Comparison of ENCODE assay signal across 8 cellular contexts in genomic region chr12:115341442-115341841, GRCh38.
DNase-seq lines count a peak whose midpoint lies in the region; TF ChIP-seq lines count a peak whose summit lies in the region.

No MANE protein-coding gene starts in this region.

- peak overlapping the region in 2 of 4 donors; percentile 14 to 51 for H3K27ac ChIP-seq in Peyer's patch

- H3K9me3 ChIP-seq in Peyer's patch = no peaks in the 10 kb centered on the region

- TF ChIP-seq POLR2A in Peyer's patch (IDR thresholded peaks at IDR 0.05) = no peak

- H3K27me3 ChIP-seq in Peyer's patch = no peaks in the 10 kb centered on the region

- H3K36me3 ChIP-seq in Peyer's patch = no peaks in the 10 kb centered on the region

- H3K4me1 ChIP-seq in Peyer's patch = no peaks in the 10 kb centered on the region

- H3K4me3 ChIP-seq in Peyer's patch = no peak overlapping the region

- DNase-seq in GM03348 (ENCODE audit: low spot score) = peak; percentile 91
- peak in 2 of 3 donors; percentile 24 to 79 for DNase-seq in Peyer's patch
- DNase-seq in fibroblast of the conjunctiva (ENCODE audit: low read depth) = peak; percentile 99
- DNase-seq in putamen (ENCODE audit: low spot score) = peak; percentile 7
- DNase-seq in SIG-M5 treated with dmso at 0.1 percent for 504 hours (lab: John Stamatoyannopoulos, UW; ENCODE audit: unreplicated experiment) = no peak
- no peak for DNase-seq in T-helper 2 cell
- no peak for DNase-seq in NCI-H1048 (lab: John Stamatoyannopoulos, UW)
- no peak for DNase-seq in activated gamma-delta T cell treated with Interleukin-2 at 50 U/mL for 16 hours

- TF ChIP-seq CTCF in Peyer's patch (IDR thresholded peaks at IDR 0.05) = no peak

Comparison
In these comparisons a context has a peak if more than half of its experiments do, and no peak if none do; other contexts are left out.
1. DNase-seq: peak in GM03348 (single experiment), Peyer's patch (2 of 3), fibroblast of the conjunctiva (single experiment) and putamen (single experiment); none in SIG-M5 treated with dmso at 0.1 percent for 504 hours (single experiment), T-helper 2 cell (0 of 5), NCI-H1048 (single experiment) and activated gamma-delta T cell treated with Interleukin-2 at 50 U/mL for 16 hours (single experiment).